In the genomic region with DNA sequence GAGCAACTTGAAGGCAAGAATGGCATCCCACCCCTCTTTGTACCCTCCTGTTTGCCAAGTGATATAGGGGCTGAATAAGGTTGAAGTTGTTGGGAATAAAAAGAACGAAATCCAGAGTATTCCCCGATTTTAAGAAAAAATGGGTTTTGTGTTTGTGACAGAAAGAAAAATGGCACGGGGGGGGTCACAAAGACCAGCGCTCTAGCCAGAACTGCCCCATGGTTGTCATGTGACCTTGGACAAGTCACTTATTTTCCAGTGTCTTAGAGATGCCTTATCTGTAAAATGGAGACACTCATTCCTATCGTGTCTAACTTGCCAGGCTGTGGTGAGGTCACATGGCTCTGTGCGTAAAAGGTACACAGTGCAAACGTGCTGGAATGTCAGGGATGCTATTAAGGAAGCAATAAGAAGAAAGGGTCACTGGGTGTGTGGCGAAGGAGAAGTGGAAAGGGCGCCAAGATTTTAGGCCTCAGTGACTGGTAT, we compare ENCODE assay signal across 6 cellular contexts.
DNase-seq lines count a peak whose midpoint lies in the region; ATAC-seq and TF ChIP-seq lines count a peak whose summit lies in the region.

No MANE protein-coding gene starts in this region.

- peak; percentile 76 for DNase-seq in EL
- no peak for DNase-seq in WERI-Rb-1
- DNase-seq in left kidney (ENCODE audit: low read depth, low spot score): peak; percentile 61
- DNase-seq in stimulated activated CD4-positive, alpha-beta T cell treated with anti-CD3 and anti-CD28 coated beads, Interleukin-4, amount 100 ng/mL, for 1 hour: no peak

- no peaks in the 10 kb centered on the region for H3K36me3 ChIP-seq in WERI-Rb-1

- no peak for ATAC-seq in GM18861 (IDR thresholded peaks at IDR 0.05; ENCODE audit: unreplicated experiment)
- no peak for ATAC-seq in HG03045 (IDR thresholded peaks at IDR 0.05; ENCODE audit: unreplicated experiment)

- H3K27me3 ChIP-seq in WERI-Rb-1 (ENCODE audit: insufficient read depth, low read depth, severe bottlenecking): no peaks in the 10 kb centered on the region

- peak overlapping the region; percentile 74 for H3K4me3 ChIP-seq in WERI-Rb-1 (ENCODE audit: low read depth, low read length)

- no peak for TF ChIP-seq CTCF in WERI-Rb-1 (IDR thresholded peaks at IDR 0.05; ENCODE audit: low read depth, low read length)

- no peaks in the 10 kb centered on the region for H3K9me3 ChIP-seq in WERI-Rb-1 (ENCODE audit: severe bottlenecking)

- peak overlapping the region; percentile 99 for H3K27ac ChIP-seq in WERI-Rb-1

Comparison
In these comparisons a context has a peak if more than half of its experiments do, and no peak if none do; other contexts are left out.
1. DNase-seq: peak in EL (single experiment) and left kidney (single experiment); none in WERI-Rb-1 (single experiment) and stimulated activated CD4-positive, alpha-beta T cell treated with anti-CD3 and anti-CD28 coated beads, Interleukin-4, amount 100 ng/mL, for 1 hour (single experiment).